20 cellular contexts compared by ENCODE assay signal in genomic region chr6:31947070-31947675, GRCh38. TPM values are rescaled to one million over a fixed set of nuclear protein-coding genes. Genes with fewer than 3 reads are reported as not detected.
"Had no signal": no experiment of that assay in that cellular context is flagged by ENCODE, and none has a peak within 500 bp of the region (broad histone marks: within the 10 kb centered on the region; RNA-seq: fewer than 3 reads in every experiment).

No MANE protein-coding gene starts in this region.

- H3K27ac ChIP-seq: VCaP had no signal

- DNase-seq: activated CD4-positive, alpha-beta memory T cell treated with anti-CD3 and anti-CD28 coated beads, Interleukin-2, amount 10 ng/mL, durations not matched to agents 7 days and 5 days; activated effector memory CD4-positive, alpha-beta T cell treated with anti-CD3 and anti-CD28 coated beads, Interleukin-2, amount 50 U/mL, for 16 hours; activated T-cell treated with anti-CD3 and anti-CD28 coated beads, Interleukin-2, amount 50 U/mL, for 24 hours; body of pancreas; central memory CD4-positive, alpha-beta T cell; effector memory CD4-positive, alpha-beta T cell; head of caudate nucleus; midbrain; pancreas; stimulated activated CD4-positive, alpha-beta T cell treated with anti-CD3 and anti-CD28 coated beads, Interleukin-15, amount 100 ng/mL, for 24 hours; stimulated activated CD4-positive, alpha-beta T cell treated with anti-CD3 and anti-CD28 coated beads, Interleukin-4, amount 100 ng/mL, for 1 hour; stimulated activated naive CD4-positive, alpha-beta T cell; T-helper 1 cell; tibial artery; uterus had no signal

- ATAC-seq: activated naive CD4-positive, alpha-beta T cell treated with anti-CD3 and anti-CD28 coated beads, Interleukin-2, amount 50 U/mL, for 72 hours; body of pancreas had no signal

- H3K4me1 ChIP-seq: uterus had no signal

- H3K4me3 ChIP-seq: body of pancreas, lung, uterus had no signal

- H3K36me3 ChIP-seq: pancreas, uterus had no signal

- H3K9me3 ChIP-seq: body of pancreas, pancreas, tibial artery, uterus had no signal

- H3K27me3 ChIP-seq: body of pancreas, pancreas, tibial artery, uterus had no signal

RNA-seq across cellular contexts. Expression of gene CFB, which starts 1.3 kb away (rescaled TPM):
- total RNA-seq: neural crest cell had no signal

RNA-seq across cellular contexts. Expression of gene C2, which starts 19.7 kb away (rescaled TPM):
- total RNA-seq: epithelial cell of proximal tubule had no signal
